ENCODE assay signal across 9 cellular contexts in the genomic region with DNA sequence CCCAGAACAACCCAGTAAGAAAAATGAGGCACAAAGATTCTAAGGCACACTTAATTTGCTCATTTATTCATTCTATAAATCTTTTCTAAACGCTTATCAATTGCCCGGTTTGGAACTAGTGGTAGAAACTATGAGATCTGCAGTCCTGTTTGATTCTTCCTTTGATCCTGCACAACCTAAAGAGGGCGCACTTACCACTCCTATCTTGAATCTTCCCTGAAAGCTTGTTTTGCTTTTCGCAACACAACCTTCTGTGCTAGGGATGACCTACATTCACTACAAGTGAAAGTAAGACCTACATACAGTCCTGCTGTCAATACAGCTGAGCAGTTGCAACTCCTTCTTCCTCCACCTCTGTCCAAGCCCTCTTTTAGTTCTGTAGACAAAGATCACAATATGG. TPM values are rescaled to one million over a fixed set of nuclear protein-coding genes. Genes with fewer than 3 reads are reported as not detected.
DNase-seq lines count a peak whose midpoint lies in the region; ATAC-seq and TF ChIP-seq lines count a peak whose summit lies in the region.
"Had no signal": no experiment of that assay in that cellular context is flagged by ENCODE, and none has a peak within 500 bp of the region (broad histone marks: within the 10 kb centered on the region; RNA-seq: fewer than 3 reads in every experiment).

No MANE protein-coding gene starts in this region.

- POLR2A ChIA-PET in A673 (lab: Charles Lee; ENCODE audit: low non-redundant PET) (no interaction called here), T-cell (lab: Charles Lee) (interaction anchor here in 1 of 2 donors (0.6 kb wide), 1 partner anchor 139 kb away, joined by 3 read pairs; no protein-coding TSS in a partner anchor)

- peak; percentile 70 for DNase-seq in A673 (ENCODE audit: low spot score)
- DNase-seq in GM12864 (ENCODE audit: low read depth) = peak; percentile 22
- DNase-seq in T-cell = peak in 29 of 34 experiments; percentile 5 to 60 (median 40)
- DNase-seq in fibroblast of lung (ENCODE audit: low read depth in 2 of 2) = peak in 1 of 2 donors; percentile 66
- no peak for DNase-seq in smooth muscle cell (lab: John Stamatoyannopoulos, UW; ENCODE audit: unreplicated experiment)
- no peak for DNase-seq in NCI-H187 (lab: John Stamatoyannopoulos, UW)
- DNase-seq in NCI-H2107 treated with DMSO at 0.1 percent for 48 hours (lab: John Stamatoyannopoulos, UW; ENCODE audit: unreplicated experiment) = no peak

- H3K4me2 ChIP-seq in fibroblast of lung (ENCODE audit: extremely low read depth, insufficient read depth, low read length) (no peak overlapping the region), smooth muscle cell (no peak overlapping the region)

- H3K27ac Mint-ChIP-seq in T-cell = peak overlapping the region in 1 of 2 donors; percentile 12

- H3K4me3 Mint-ChIP-seq in T-cell = no peak overlapping the region

- H3K4me1 Mint-ChIP-seq in T-cell = peaks cover 10 to 20% (median 12%) of the 10 kb centered on the region in 3 donors

- H3K4me1 ChIP-seq in A673 (ENCODE audit: insufficient read depth, low read length, poor library complexity, severe bottlenecking) (no peaks in the 10 kb centered on the region), fibroblast of lung (ENCODE audit: control insufficient read depth, extremely low read depth, insufficient read depth, low read length) (no peaks in the 10 kb centered on the region), smooth muscle cell (ENCODE audit: low read depth) (no peaks in the 10 kb centered on the region)

- H3K4me3 ChIP-seq in A673 (ENCODE audit: low read depth, low read length, poor library complexity, severe bottlenecking) = no peak overlapping the region
- H3K4me3 ChIP-seq in GM12864 (ENCODE audit: low read depth, low read length) = no peak overlapping the region
- no peak overlapping the region for H3K4me3 ChIP-seq in fibroblast of lung (replicated peaks in 1 of 4; ENCODE audit: control extremely low read depth in 1 of 4, insufficient read depth in 1 of 4, low read depth in 3 of 4, low read length in 4 of 4)
- no peak overlapping the region for H3K4me3 ChIP-seq in smooth muscle cell
- H3K4me3 ChIP-seq: thoracic aorta had no signal

- no peaks in the 10 kb centered on the region for H3K9me3 Mint-ChIP-seq in T-cell

- ATAC-seq in HG03442 (IDR thresholded peaks at IDR 0.05; ENCODE audit: unreplicated experiment) = peak; percentile 68
- peak; percentile 69 to 90 (median 77) for ATAC-seq in T-cell (replicated peaks in 1 of 4)

- intact Hi-C loops in A673 (cut with micrococcal nuclease; ENCODE audit: unreplicated experiment) = loop anchor here (2.0 to 5.0 kb wide), 2 partner anchors 148 to 588 kb away; no protein-coding TSS in a partner anchor

- H3K36me3 ChIP-seq in A673 (ENCODE audit: insufficient read depth, low read length, poor library complexity, severe bottlenecking) (no peaks in the 10 kb centered on the region), fibroblast of lung (ENCODE audit: control insufficient read depth, insufficient read depth, low read length) (no peaks in the 10 kb centered on the region), smooth muscle cell (ENCODE audit: low read depth) (no peaks in the 10 kb centered on the region)
- H3K36me3 ChIP-seq: thoracic aorta had no signal

- no peaks in the 10 kb centered on the region for H3F3A ChIP-seq in smooth muscle cell (ENCODE audit: low read depth)

- no peaks in the 10 kb centered on the region for H4K20me1 ChIP-seq in fibroblast of lung (ENCODE audit: control insufficient read depth, extremely low read depth, insufficient read depth, low read length)
- no peaks in the 10 kb centered on the region for H4K20me1 ChIP-seq in smooth muscle cell (ENCODE audit: low read depth)

- no peaks in the 10 kb centered on the region for H3K27me3 Mint-ChIP-seq in T-cell

- H3K36me3 Mint-ChIP-seq in T-cell = no peaks in the 10 kb centered on the region

- BruUV-seq in A673 (replicated peaks; lab: Mats Ljungman, UMichigan) = no TSS peak

- no peak overlapping the region for H3K9ac ChIP-seq in fibroblast of lung (ENCODE audit: insufficient read depth, low read length)
- no peak overlapping the region for H3K9ac ChIP-seq in smooth muscle cell (ENCODE audit: low read depth)

- H3K27me3 ChIP-seq in A673 (replicated peaks; ENCODE audit: insufficient read depth, low read depth, low read length, poor library complexity) (no peaks in the 10 kb centered on the region), fibroblast of lung (ENCODE audit: control insufficient read depth, insufficient read depth, low read length) (no peaks in the 10 kb centered on the region), smooth muscle cell (ENCODE audit: low read depth) (no peaks in the 10 kb centered on the region)

- WGBS in smooth muscle cell (ENCODE audit: low lambda C conversion rate) = 55% methylated on average over 4 of the region's 4 CpGs

- no peak overlapping the region for H3K27ac ChIP-seq in A673 (ENCODE audit: low read depth, low read length, poor library complexity, severe bottlenecking)
- H3K27ac ChIP-seq in fibroblast of lung (ENCODE audit: insufficient read depth, low read length) = no peak overlapping the region
- no peak overlapping the region for H3K27ac ChIP-seq in smooth muscle cell (ENCODE audit: low read depth)
- H3K27ac ChIP-seq: thoracic aorta had no signal

- peak; percentile 75 for TF ChIP-seq CTCF in A673 (conservative IDR thresholded peaks at IDR 0.05; ENCODE audit: low read depth, low read length)
- TF ChIP-seq CTCF in GM12864 (IDR thresholded peaks at IDR 0.05; ENCODE audit: low read depth, low read length, missing control alignments) = peak; percentile 51
- TF ChIP-seq CTCF in fibroblast of lung (conservative IDR thresholded peaks at IDR 0.05 in 1 of 2, IDR thresholded peaks at IDR 0.05 in 1 of 2; ENCODE audit: low read depth in 1 of 2, low read length in 2 of 2) = peak; percentile 26 to 33
- TF ChIP-seq CTCF in smooth muscle cell (IDR thresholded peaks at IDR 0.05; ENCODE audit: borderline replicate concordance, insufficient read depth, poor library complexity, severe bottlenecking) = peak; percentile 30

- CTCF ChIA-PET in A673 (lab: Charles Lee) = interaction anchor here (0.8 to 1.0 kb wide), 2 partner anchors 9 to 11 kb away, joined by 3 read pairs; no protein-coding TSS in a partner anchor
- CTCF ChIA-PET in T-cell (lab: Charles Lee) = interaction anchor here (0.5 to 2.2 kb wide), 12 partner anchors 9 to 589 kb away, joined by 3 to 17 read pairs (median 3); a partner anchor contains a TSS

- no peaks in the 10 kb centered on the region for H3K9me3 ChIP-seq in A673 (ENCODE audit: low read depth, low read length, poor library complexity, severe bottlenecking)
- no peaks in the 10 kb centered on the region for H3K9me3 ChIP-seq in fibroblast of lung (ENCODE audit: control insufficient read depth, insufficient read depth, low read depth, low read length)
- H3K9me3 ChIP-seq in smooth muscle cell (replicated peaks; ENCODE audit: low read depth) = no peaks in the 10 kb centered on the region
- H3K9me3 ChIP-seq: thoracic aorta had no signal

- H3K79me2 ChIP-seq in fibroblast of lung (ENCODE audit: control insufficient read depth, insufficient read depth, low read length) (no peaks in the 10 kb centered on the region), smooth muscle cell (ENCODE audit: low read depth) (no peaks in the 10 kb centered on the region)

- no peak overlapping the region for H2AFZ ChIP-seq in fibroblast of lung (ENCODE audit: low read length)
- H2AFZ ChIP-seq in smooth muscle cell (ENCODE audit: low read depth) = no peak overlapping the region

RNA-seq across cellular contexts. Expression of a gene that starts 12.6 kb away (rescaled TPM):
- 15.9 and 18.3 TPM in 2 replicates for total RNA-seq in A673 (2021)
- total RNA-seq in T-cell = 10 to 100 TPM in 3 of 5 donors, 1 to 10 TPM in 2; 7.0 to 98.2 (median 13.6) TPM
- 31.6 and 37.0 TPM in 2 replicates for total RNA-seq in fibroblast of lung
- 11.4 and 24.1 TPM in 2 replicates for polyA plus RNA-seq in fibroblast of lung
- polyA plus RNA-seq in fibroblast of lung (2012) = 8.0 and 15.6 TPM in 2 replicates
- polyA minus RNA-seq in fibroblast of lung (ENCODE audit: low replicate concordance) = 3.1 TPM in 1 of 2 replicates, not detected in the other
- total RNA-seq in smooth muscle cell = 86.6 and 112 TPM in 2 replicates
- polyA plus RNA-seq in smooth muscle cell = 97.3 and 113 TPM in 2 replicates

Comparison
In these comparisons a context has a peak if more than half of its experiments do, and no peak if none do; other contexts are left out.
1. DNase-seq: peak in A673 (single experiment), GM12864 (single experiment) and T-cell (29 of 34); none in smooth muscle cell (single experiment), NCI-H187 (0 of 2) and NCI-H2107 treated with DMSO at 0.1 percent for 48 hours (single experiment).
2. Peak in every context shown above with its lines, with median percentiles within 50 percentile points of each other: CTCF ChIP-seq.